In the genomic region with DNA sequence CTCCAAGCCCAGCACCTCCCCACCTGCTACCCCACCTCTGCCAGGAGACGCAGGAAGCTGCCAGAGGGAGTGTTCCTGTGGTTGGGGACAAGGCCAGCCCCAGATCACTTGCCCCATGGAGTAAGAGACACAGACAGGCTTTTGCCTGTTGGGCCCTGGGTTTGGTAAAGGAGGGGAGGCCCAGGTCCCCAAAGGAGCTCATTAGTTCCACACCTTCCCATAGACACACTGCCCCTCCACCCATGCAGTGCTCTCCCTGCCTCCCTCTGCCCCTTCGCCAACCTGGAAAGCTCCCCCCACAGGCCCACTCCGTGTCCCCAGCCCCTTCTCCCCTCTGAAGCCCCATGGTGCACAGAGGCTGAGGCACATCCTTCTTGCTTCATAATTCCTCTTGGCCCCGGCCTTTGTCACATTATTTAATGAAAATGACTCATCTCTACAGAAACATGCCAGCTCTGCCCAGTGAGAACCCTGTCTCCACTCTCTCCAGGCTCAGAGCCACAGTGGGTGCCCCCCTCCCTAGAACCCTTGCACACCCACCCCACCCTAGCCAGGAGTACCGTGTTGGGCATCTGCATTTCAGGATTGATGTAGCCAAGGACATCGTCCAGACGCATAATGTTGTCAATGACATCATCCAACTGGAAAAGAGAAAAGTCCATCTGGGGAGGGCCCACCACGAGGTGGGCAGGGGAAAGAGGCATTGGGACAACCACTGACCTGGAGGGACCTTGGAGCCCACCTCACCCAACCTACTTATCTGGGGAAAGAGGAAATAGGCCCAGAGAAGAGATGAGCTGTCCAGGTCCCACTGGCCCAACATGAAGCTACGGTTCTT, we compare ENCODE assay signal across 13 cellular contexts. TPM values are rescaled to one million over a fixed set of nuclear protein-coding genes. Genes with fewer than 3 reads are reported as not detected.
DNase-seq lines count a peak whose midpoint lies in the region; ATAC-seq and TF ChIP-seq lines count a peak whose summit lies in the region.
"Had no signal": no experiment of that assay in that cellular context is flagged by ENCODE, and none has a peak within 500 bp of the region (broad histone marks: within the 10 kb centered on the region; RNA-seq: fewer than 3 reads in every experiment).

No MANE protein-coding gene starts in this region.

- no peaks in the 10 kb centered on the region for H3K9me3 ChIP-seq in osteoblast (ENCODE audit: low read depth, low read length)
- H3K9me3 ChIP-seq in effector memory CD4-positive, alpha-beta T cell (ENCODE audit: control insufficient read depth, low read length) = no peaks in the 10 kb centered on the region

- H3K4me3 Mint-ChIP-seq in effector memory CD8-positive, alpha-beta T cell = no peak overlapping the region
- no peak overlapping the region for H3K4me3 Mint-ChIP-seq in activated T-cell treated with anti-CD3 and anti-CD28 coated beads, Interleukin-2, amount 50 U/mL, for 72 hours
- H3K4me3 Mint-ChIP-seq: activated CD4-positive, alpha-beta memory T cell treated with anti-CD3 and anti-CD28 coated beads, Interleukin-2, amount 10 ng/mL, durations not matched to agents 7 days and 5 days had no signal

- no peaks in the 10 kb centered on the region for H3K9me3 Mint-ChIP-seq in effector memory CD8-positive, alpha-beta T cell
- H3K9me3 Mint-ChIP-seq in activated T-cell treated with anti-CD3 and anti-CD28 coated beads, Interleukin-2, amount 50 U/mL, for 72 hours = no peaks in the 10 kb centered on the region
- H3K9me3 Mint-ChIP-seq: activated CD4-positive, alpha-beta memory T cell treated with anti-CD3 and anti-CD28 coated beads, Interleukin-2, amount 10 ng/mL, durations not matched to agents 7 days and 5 days had no signal

- peaks cover 11% of the 10 kb centered on the region for H4K20me1 ChIP-seq in osteoblast (ENCODE audit: insufficient read depth, low read length)

- no peak overlapping the region for H3K27ac ChIP-seq in osteoblast (ENCODE audit: low read depth, low read length)
- H3K27ac ChIP-seq in effector memory CD4-positive, alpha-beta T cell (ENCODE audit: insufficient read depth, low read length, poor library complexity, severe bottlenecking) = no peak overlapping the region

- H3K27ac Mint-ChIP-seq in effector memory CD8-positive, alpha-beta T cell = peak overlapping the region; percentile 75 to 88
- H3K27ac Mint-ChIP-seq in activated T-cell treated with anti-CD3 and anti-CD28 coated beads, Interleukin-2, amount 50 U/mL, for 72 hours = no peak overlapping the region
- H3K27ac Mint-ChIP-seq: activated CD4-positive, alpha-beta memory T cell treated with anti-CD3 and anti-CD28 coated beads, Interleukin-2, amount 10 ng/mL, durations not matched to agents 7 days and 5 days had no signal

- peaks cover 4% of the 10 kb centered on the region for H3K36me3 ChIP-seq in osteoblast (ENCODE audit: insufficient read depth, low read length)
- peaks cover 30% of the 10 kb centered on the region for H3K36me3 ChIP-seq in effector memory CD4-positive, alpha-beta T cell (ENCODE audit: control insufficient read depth, insufficient read depth, low read length)

- peaks cover 14% of the 10 kb centered on the region for H3K36me3 Mint-ChIP-seq in effector memory CD8-positive, alpha-beta T cell (ENCODE audit: insufficient read depth)
- H3K36me3 Mint-ChIP-seq in activated T-cell treated with anti-CD3 and anti-CD28 coated beads, Interleukin-2, amount 50 U/mL, for 72 hours (ENCODE audit: insufficient read depth in 2 of 2) = no peaks in the 10 kb centered on the region

- no peaks in the 10 kb centered on the region for H3K27me3 Mint-ChIP-seq in effector memory CD8-positive, alpha-beta T cell
- no peaks in the 10 kb centered on the region for H3K27me3 Mint-ChIP-seq in activated T-cell treated with anti-CD3 and anti-CD28 coated beads, Interleukin-2, amount 50 U/mL, for 72 hours (ENCODE audit: low read depth)
- H3K27me3 Mint-ChIP-seq: activated CD4-positive, alpha-beta memory T cell treated with anti-CD3 and anti-CD28 coated beads, Interleukin-2, amount 10 ng/mL, durations not matched to agents 7 days and 5 days had no signal

- no peak overlapping the region for H3K4me3 ChIP-seq in AG10803 (ENCODE audit: low read length)
- no peak overlapping the region for H3K4me3 ChIP-seq in osteoblast (ENCODE audit: insufficient read depth, low read length)
- H3K4me3 ChIP-seq in effector memory CD4-positive, alpha-beta T cell (ENCODE audit: insufficient read depth, low read depth, low read length, poor library complexity, severe bottlenecking) = no peak overlapping the region

- DNase-seq in AG10803 (ENCODE audit: low read depth) = peak; percentile 46
- peak; percentile 9 for DNase-seq in MV-4-11 (lab: John Stamatoyannopoulos, UW)
- DNase-seq in effector memory CD8-positive, alpha-beta T cell = no peak
- DNase-seq in osteoblast (ENCODE audit: insufficient read length, low spot score, missing footprints) = peak; percentile 88
- DNase-seq in GM20000 (ENCODE audit: low spot score) = no peak
- no peak for DNase-seq in effector memory CD4-positive, alpha-beta T cell
- DNase-seq in NCI-H345 (lab: John Stamatoyannopoulos, UW) = no peak
- DNase-seq in activated T-cell treated with anti-CD3 and anti-CD28 coated beads, Interleukin-2, amount 50 U/mL, for 72 hours = no peak
- DNase-seq: activated CD4-positive, alpha-beta memory T cell treated with anti-CD3 and anti-CD28 coated beads, Interleukin-2, amount 10 ng/mL, durations not matched to agents 7 days and 5 days; activated naive CD4-positive, alpha-beta T cell treated with Interleukin-2 at 50 U/mL for 16 hours; T-helper 9 cell had no signal

- peaks cover 0 to 9% of the 10 kb centered on the region in 2 donors for H3K4me1 Mint-ChIP-seq in effector memory CD8-positive, alpha-beta T cell (ENCODE audit: low read depth in 2 of 2)
- H3K4me1 Mint-ChIP-seq in activated T-cell treated with anti-CD3 and anti-CD28 coated beads, Interleukin-2, amount 50 U/mL, for 72 hours (ENCODE audit: low read depth) = no peaks in the 10 kb centered on the region

- H3K27me3 ChIP-seq in osteoblast (ENCODE audit: insufficient read depth, low read length) = no peaks in the 10 kb centered on the region
- H3K27me3 ChIP-seq in effector memory CD4-positive, alpha-beta T cell (replicated peaks; ENCODE audit: control insufficient read depth, insufficient read depth, low read length, poor library complexity, severe bottlenecking) = no peaks in the 10 kb centered on the region

- no peaks in the 10 kb centered on the region for H3K79me2 ChIP-seq in osteoblast (ENCODE audit: insufficient read depth, low read length)

- H3K4me2 ChIP-seq in osteoblast (ENCODE audit: insufficient read depth, low read length) = no peak overlapping the region

- ATAC-seq in effector memory CD8-positive, alpha-beta T cell (replicated peaks) = no peak
- ATAC-seq in activated T-cell treated with anti-CD3 and anti-CD28 coated beads, Interleukin-2, amount 50 U/mL, for 72 hours (replicated peaks in 1 of 2) = no peak
- ATAC-seq: left lobe of liver had no signal

- peaks cover 2% of the 10 kb centered on the region for H3K4me1 ChIP-seq in osteoblast (ENCODE audit: insufficient read depth, low read length)
- no peaks in the 10 kb centered on the region for H3K4me1 ChIP-seq in effector memory CD4-positive, alpha-beta T cell (ENCODE audit: control insufficient read depth, insufficient read depth, low read length, poor library complexity, severe bottlenecking)

- TF ChIP-seq CTCF in AG10803 (conservative IDR thresholded peaks at IDR 0.05; ENCODE audit: low read length) (no peak), osteoblast (IDR thresholded peaks at IDR 0.05; ENCODE audit: extremely low read depth, low read depth, low read length) (no peak), GM20000 (IDR thresholded peaks at IDR 0.05; ENCODE audit: extremely low read depth, missing control alignments) (no peak)

- no peak overlapping the region for H2AFZ ChIP-seq in osteoblast (ENCODE audit: low read length)

RNA-seq across cellular contexts. Expression of gene TFEB, which starts 46.0 kb away (rescaled TPM):
- total RNA-seq in osteoblast = 5.1 and 5.6 TPM in 2 replicates
- 10 to 100 TPM; 15.3 to 17.5 TPM for total RNA-seq in activated T-cell treated with anti-CD3 and anti-CD28 coated beads, Interleukin-2, amount 50 U/mL, for 72 hours

RNA-seq across cellular contexts. Expression of gene MDFI, which starts 51.1 kb away (rescaled TPM):
- total RNA-seq in osteoblast = 0.72 and 5.3 TPM in 2 replicates
- not detected for total RNA-seq in activated T-cell treated with anti-CD3 and anti-CD28 coated beads, Interleukin-2, amount 50 U/mL, for 72 hours
- total RNA-seq: activated CD4-positive, alpha-beta memory T cell treated with anti-CD3 and anti-CD28 coated beads, Interleukin-2, amount 10 ng/mL, durations not matched to agents 7 days and 5 days; left lobe of liver had no signal

RNA-seq across cellular contexts. Expression of gene PGC, which starts 57.8 kb away (rescaled TPM):
- total RNA-seq in osteoblast = not detected in 2 replicates
- total RNA-seq in activated T-cell treated with anti-CD3 and anti-CD28 coated beads, Interleukin-2, amount 50 U/mL, for 72 hours = not detected
- total RNA-seq: activated CD4-positive, alpha-beta memory T cell treated with anti-CD3 and anti-CD28 coated beads, Interleukin-2, amount 10 ng/mL, durations not matched to agents 7 days and 5 days; glomerular endothelial cell had no signal

Comparison
In these comparisons a context has a peak if more than half of its experiments do, and no peak if none do; other contexts are left out.
1. DNase-seq: peak in AG10803 (single experiment), MV-4-11 (single experiment) and osteoblast (single experiment); none in effector memory CD8-positive, alpha-beta T cell (0 of 3), GM20000 (single experiment), effector memory CD4-positive, alpha-beta T cell (0 of 3), NCI-H345 (single experiment) and activated T-cell treated with anti-CD3 and anti-CD28 coated beads, Interleukin-2, amount 50 U/mL, for 72 hours (0 of 2).